ENCODE assay signal across 13 cellular contexts in genomic region chr7:149716932-149717307, GRCh38. TPM values are rescaled to one million over a fixed set of nuclear protein-coding genes. Genes with fewer than 3 reads are reported as not detected.
DNase-seq lines count a peak whose midpoint lies in the region; ATAC-seq, FAIRE-seq and TF ChIP-seq lines count a peak whose summit lies in the region.
"Had no signal": no experiment of that assay in that cellular context is flagged by ENCODE, and none has a peak within 500 bp of the region (broad histone marks: within the 10 kb centered on the region; RNA-seq: fewer than 3 reads in every experiment).

No MANE protein-coding gene starts in this region.

- H2AFZ ChIP-seq in H9 (ENCODE audit: low read length) (no peak overlapping the region), endothelial cell of umbilical vein (ENCODE audit: low read depth, low read length) (no peak overlapping the region), neural progenitor cell (replicated peaks) (no peak overlapping the region)

- H3K4ac ChIP-seq in H9 (ENCODE audit: low read depth, low read length): no peak overlapping the region

- FAIRE-seq in endothelial cell of umbilical vein (lab: Jason Lieb, UNC): no peak

- no peak overlapping the region for H3K27ac ChIP-seq in CD4-positive, alpha-beta T cell (ENCODE audit: low read depth, low read length)
- no peak overlapping the region for H3K27ac ChIP-seq in H9 (ENCODE audit: insufficient read length, low read depth, low read length)
- H3K27ac ChIP-seq in endothelial cell of umbilical vein (ENCODE audit: insufficient read depth, low read depth, low read length): no peak overlapping the region
- no peak overlapping the region for H3K27ac ChIP-seq in neural progenitor cell

- TF ChIP-seq POLR2A in endothelial cell of umbilical vein (IDR thresholded peaks at IDR 0.05; ENCODE audit: low read depth, low read length): no peak

- no peak overlapping the region for H4K91ac ChIP-seq in H9 (ENCODE audit: insufficient read length, low read depth, low read length)

- dilution Hi-C loops in endothelial cell of umbilical vein (cut with MboI; ENCODE audit: extremely low pct_ligation_motif_present, low sequenced_read_pairs): no loop called here

- H3T11ph ChIP-seq in H9 (ENCODE audit: low read length): no peak overlapping the region

- no peak for ATAC-seq in CD4-positive, alpha-beta T cell (ENCODE audit: poor library complexity)
- ATAC-seq in HG03135 (IDR thresholded peaks at IDR 0.05; ENCODE audit: unreplicated experiment) (no peak), HG02970 (IDR thresholded peaks at IDR 0.05; ENCODE audit: low FRiP score, unreplicated experiment) (no peak), left colon (no peak)
- ATAC-seq: left lobe of liver had no signal

- H4K20me1 ChIP-seq in H9 (ENCODE audit: control insufficient read depth, insufficient read depth, insufficient read length): no peaks in the 10 kb centered on the region
- no peaks in the 10 kb centered on the region for H4K20me1 ChIP-seq in endothelial cell of umbilical vein (replicated peaks; ENCODE audit: control insufficient read depth, extremely low read depth, insufficient read depth, low read length)
- peaks cover 11% of the 10 kb centered on the region for H4K20me1 ChIP-seq in neural progenitor cell (ENCODE audit: low read depth)

- no peak for DNase-seq in CD4-positive, alpha-beta T cell
- DNase-seq in H9 (peak; percentile 17), endothelial cell of umbilical vein (ENCODE audit: low read depth, low spot score) (no peak), neural progenitor cell (ENCODE audit: low spot score) (no peak), left colon (no peak)
- no peak for DNase-seq in stimulated activated CD4-positive, alpha-beta T cell treated with anti-CD3 and anti-CD28 coated beads, Interleukin-4, amount 100 ng/mL, for 24 hours
- DNase-seq: activated CD4-positive, alpha-beta memory T cell treated with anti-CD3 and anti-CD28 coated beads for 36 hours; NCI-H1694; NCI-H446 treated with DMSO at 0.1 percent for 48 hours had no signal

- H3K56ac ChIP-seq in H9 (ENCODE audit: insufficient read length, low read depth, low read length): no peak overlapping the region

- peaks cover 30% of the 10 kb centered on the region for H3K36me3 Mint-ChIP-seq in CD4-positive, alpha-beta T cell (ENCODE audit: low read depth)
- peaks cover 4 to 31% (median 14%) of the 10 kb centered on the region in 3 experiments for H3K36me3 Mint-ChIP-seq in H9 (ENCODE audit: insufficient read depth in 1 of 3, low read depth in 3 of 3)
- H3K36me3 Mint-ChIP-seq in neural progenitor cell: peaks cover 6% of the 10 kb centered on the region

- no peak overlapping the region for H2BK20ac ChIP-seq in H9 (ENCODE audit: low read depth, low read length, poor library complexity, severe bottlenecking)

- H3K23me2 ChIP-seq in H9 (ENCODE audit: insufficient read length, low read depth, low read length, poor library complexity, severe bottlenecking): no peaks in the 10 kb centered on the region

- no peak overlapping the region for H3K9ac ChIP-seq in H9 (ENCODE audit: extremely low read depth, insufficient read length, low read length)
- H3K9ac ChIP-seq in endothelial cell of umbilical vein (replicated peaks; ENCODE audit: extremely low read depth, insufficient read depth, low read length): no peak overlapping the region
- H3K9ac ChIP-seq in neural progenitor cell: no peak overlapping the region

- no peaks in the 10 kb centered on the region for H3K27me3 ChIP-seq in CD4-positive, alpha-beta T cell (ENCODE audit: control insufficient read depth, insufficient read depth, low read length)
- no peaks in the 10 kb centered on the region for H3K27me3 ChIP-seq in H9 (ENCODE audit: insufficient read depth, low read length)
- no peaks in the 10 kb centered on the region for H3K27me3 ChIP-seq in endothelial cell of umbilical vein (ENCODE audit: control insufficient read depth in 2 of 2, insufficient read depth in 2 of 2, low read length in 2 of 2)
- H3K27me3 ChIP-seq in neural progenitor cell: peaks cover 10% of the 10 kb centered on the region
- H3K27me3 ChIP-seq: BLaER1 had no signal

- TSS peak; percentile 4 for BruUV-seq in endothelial cell of umbilical vein (replicated peaks; lab: Mats Ljungman, UMichigan)

- CTCF ChIA-PET in CD4-positive, alpha-beta T cell (lab: Charles Lee): no interaction called here
- CTCF ChIA-PET in endothelial cell of umbilical vein (lab: Charles Lee): interaction anchor here (0.6 to 3.4 kb wide), 5 partner anchors 13 to 54 kb away, joined by 3 to 27 read pairs (median 3); no protein-coding TSS in a partner anchor

- H3K79me2 ChIP-seq in H9 (ENCODE audit: insufficient read depth, low read length): no peaks in the 10 kb centered on the region
- H3K79me2 ChIP-seq in endothelial cell of umbilical vein (ENCODE audit: control insufficient read depth, insufficient read depth, low read length): no peaks in the 10 kb centered on the region
- H3K79me2 ChIP-seq in neural progenitor cell (ENCODE audit: low read depth): peaks cover 17% of the 10 kb centered on the region

- no peak overlapping the region for H2BK12ac ChIP-seq in H9 (ENCODE audit: insufficient read length, low read depth, low read length)

- no peak overlapping the region for H3K23ac ChIP-seq in H9 (ENCODE audit: insufficient read length, low read depth, low read length)

- H3K18ac ChIP-seq in H9 (ENCODE audit: insufficient read length, low read depth, low read length): no peak overlapping the region

- H3K4me1 Mint-ChIP-seq in CD4-positive, alpha-beta T cell (ENCODE audit: low read depth): peaks cover 21% of the 10 kb centered on the region
- H3K4me1 Mint-ChIP-seq in H9 (peaks cover 12 to 15% of the 10 kb centered on the region in 2 experiments), neural progenitor cell (peaks cover 17% of the 10 kb centered on the region)

- no peak overlapping the region for H2BK120ac ChIP-seq in H9 (ENCODE audit: low read depth, low read length, poor library complexity, severe bottlenecking)

- H2BK5ac ChIP-seq in H9 (ENCODE audit: insufficient read length, low read length): no peak overlapping the region

- no peak overlapping the region for H3K14ac ChIP-seq in H9 (ENCODE audit: insufficient read depth, low read length)

- intact Hi-C loops in CD4-positive, alpha-beta T cell (cut with DNase I, micrococcal nuclease): loop anchor here (5.0 to 10.0 kb wide), 9 partner anchors 55 to 1510 kb away; partner anchors contain the start of genes ABCF2 (in 1 of the 2), ATP6V0E2 (in 1 of the 2), CDK5 (in 1 of the 2) and REPIN1 (in 1 of the 2)
- intact Hi-C loops in endothelial cell of umbilical vein (cut with micrococcal nuclease): loop anchor here (5.0 kb wide), 1 partner anchor 455 kb away; the partner anchor contains the start of gene ZNF783
- intact Hi-C loops in left colon (cut with DNase I, micrococcal nuclease): no loop called here

- no peak for TF ChIP-seq CTCF in CD4-positive, alpha-beta T cell (IDR thresholded peaks at IDR 0.05)
- TF ChIP-seq CTCF in H9 (conservative IDR thresholded peaks at IDR 0.05) (no peak), endothelial cell of umbilical vein (IDR thresholded peaks at IDR 0.05; ENCODE audit: extremely low read depth in 1 of 2, insufficient read depth in 1 of 2, low read depth in 1 of 2, low read length in 2 of 2) (no peak), neural progenitor cell (IDR thresholded peaks at IDR 0.05) (no peak)

- peaks cover 3% of the 10 kb centered on the region for H3K79me1 ChIP-seq in H9 (ENCODE audit: insufficient read depth, low read depth, low read length, poor library complexity, severe bottlenecking)

- POLR2A ChIA-PET in CD4-positive, alpha-beta T cell (lab: Charles Lee): no interaction called here
- POLR2A ChIA-PET in endothelial cell of umbilical vein (lab: Charles Lee): no interaction called here

- no peak overlapping the region for H2BK15ac ChIP-seq in H9 (ENCODE audit: low read depth, low read length)

- H2AK5ac ChIP-seq in H9 (ENCODE audit: insufficient read length, low read length): no peak overlapping the region

- H3F3A ChIP-seq in neural progenitor cell (ENCODE audit: low read depth): no peaks in the 10 kb centered on the region

- no peak overlapping the region for H3K4me3 ChIP-seq in endothelial cell of umbilical vein (replicated peaks in 1 of 3; ENCODE audit: insufficient read depth in 1 of 3, low read depth in 1 of 3, low read length in 3 of 3)
- H3K4me3 ChIP-seq in neural progenitor cell: no peak overlapping the region
- H3K4me3 ChIP-seq: BLaER1 had no signal

- peaks cover 3% of the 10 kb centered on the region; the same call in 1 of the 2 replicates for H3K4me1 ChIP-seq in H9 (ENCODE audit: insufficient read depth, low read length)
- H3K4me1 ChIP-seq in endothelial cell of umbilical vein (ENCODE audit: control insufficient read depth, extremely low read depth, insufficient read depth, low read length): peaks cover 11% of the 10 kb centered on the region
- H3K4me1 ChIP-seq in neural progenitor cell: peaks cover 8% of the 10 kb centered on the region

- no peaks in the 10 kb centered on the region for H3K9me1 ChIP-seq in endothelial cell of umbilical vein (replicated peaks; ENCODE audit: control insufficient read depth, extremely low read depth, insufficient read depth, low read length)

- H3K9me3 ChIP-seq in CD4-positive, alpha-beta T cell (ENCODE audit: control insufficient read depth, low read length): peaks cover under 1% of the 10 kb centered on the region
- H3K9me3 ChIP-seq in H9 (ENCODE audit: control insufficient read depth, low read depth, low read length) (no peaks in the 10 kb centered on the region), endothelial cell of umbilical vein (replicated peaks; ENCODE audit: control insufficient read depth, insufficient read depth, low read length) (no peaks in the 10 kb centered on the region), neural progenitor cell (ENCODE audit: low read depth) (peaks cover under 1% of the 10 kb centered on the region)

- no CpG with 5 or more reads among the region's 4 CpGs for WGBS in H9 (ENCODE audit: extremely low coverage, insufficient read length, low lambda C conversion rate)

- H3K4me2 ChIP-seq in H9 (ENCODE audit: insufficient read depth, insufficient read length, low read length) (no peak overlapping the region), endothelial cell of umbilical vein (ENCODE audit: insufficient read depth, low read length) (no peak overlapping the region), neural progenitor cell (no peak overlapping the region)

- peak overlapping the region; percentile 68 for H3K4me3 Mint-ChIP-seq in CD4-positive, alpha-beta T cell
- peak overlapping the region in 1 of 2 experiments; percentile 91; a peak in 1 of 5 replicates for H3K4me3 Mint-ChIP-seq in H9
- H3K4me3 Mint-ChIP-seq in neural progenitor cell: peak overlapping the region; percentile 93
- H3K4me3 Mint-ChIP-seq: activated CD4-positive, alpha-beta memory T cell treated with anti-CD3 and anti-CD28 coated beads for 36 hours had no signal

- H3K27me3 Mint-ChIP-seq in CD4-positive, alpha-beta T cell: no peaks in the 10 kb centered on the region
- H3K27me3 Mint-ChIP-seq in H9 (ENCODE audit: low read depth) (peaks cover 11% of the 10 kb centered on the region), neural progenitor cell (ENCODE audit: insufficient read depth, low read depth) (peaks cover 16% of the 10 kb centered on the region)
- H3K27me3 Mint-ChIP-seq: activated CD4-positive, alpha-beta memory T cell treated with anti-CD3 and anti-CD28 coated beads for 36 hours had no signal

- H4K8ac ChIP-seq in H9 (replicated peaks; ENCODE audit: insufficient read length, low read depth, low read length): no peak overlapping the region

- H4K5ac ChIP-seq in H9 (ENCODE audit: insufficient read length, low read depth, low read length): no peak overlapping the region

- H3K9me3 Mint-ChIP-seq in CD4-positive, alpha-beta T cell: peaks cover under 1% of the 10 kb centered on the region
- peaks cover 1 to 2% of the 10 kb centered on the region in 2 experiments; a peak in 4 of 5 replicates for H3K9me3 Mint-ChIP-seq in H9
- H3K9me3 Mint-ChIP-seq in neural progenitor cell: peaks cover 11% of the 10 kb centered on the region

- peak overlapping the region; percentile 79 for H3K27ac Mint-ChIP-seq in CD4-positive, alpha-beta T cell
- H3K27ac Mint-ChIP-seq in H9: no peak overlapping the region
- no peak overlapping the region for H3K27ac Mint-ChIP-seq in neural progenitor cell
- H3K27ac Mint-ChIP-seq: activated CD4-positive, alpha-beta memory T cell treated with anti-CD3 and anti-CD28 coated beads for 36 hours had no signal

- H3K36me3 ChIP-seq in endothelial cell of umbilical vein (ENCODE audit: control insufficient read depth in 2 of 2, extremely low read depth in 1 of 2, insufficient read depth in 2 of 2, low read length in 2 of 2): peaks cover 0 to 5% of the 10 kb centered on the region in 2 experiments
- H3K36me3 ChIP-seq in neural progenitor cell: peaks cover 2% of the 10 kb centered on the region

RNA-seq across cellular contexts. Expression of gene ZNF467, which starts 56.5 kb away (rescaled TPM):
- total RNA-seq in CD4-positive, alpha-beta T cell: 1 to 10 TPM; 4.1 to 4.3 TPM
- total RNA-seq in H9 (2021) (0.31 and 0.35 TPM in 2 replicates), endothelial cell of umbilical vein (6.5 and 8.9 TPM in 2 replicates), neural progenitor cell (ENCODE audit: low replicate concordance) (0.17 and 1.7 TPM in 2 replicates), left colon (1 to 10 TPM; 1.5 to 6.0 TPM)
- polyA plus RNA-seq in endothelial cell of umbilical vein: 4.2 and 4.7 TPM in 2 replicates
- polyA plus RNA-seq in endothelial cell of umbilical vein (2011; cell fraction: cytosol; rRNA removed): 3.2 and 4.0 TPM in 2 replicates
- polyA plus RNA-seq in endothelial cell of umbilical vein (2011; cell fraction: nucleus; rRNA removed): 8.3 and 9.4 TPM in 2 replicates
- polyA plus RNA-seq in endothelial cell of umbilical vein (2012): 1.5 and 4.6 TPM in 2 replicates
- 1.4 and 1.5 TPM in 2 replicates for polyA minus RNA-seq in endothelial cell of umbilical vein
- not detected for polyA minus RNA-seq in endothelial cell of umbilical vein (2011; cell fraction: cytosol; rRNA and poly(A)+ RNA removed)
- polyA minus RNA-seq in endothelial cell of umbilical vein (2011; cell fraction: nucleus; rRNA and poly(A)+ RNA removed): 0.82 and 2.0 TPM in 2 replicates

Comparison
In these comparisons a context has a peak if more than half of its experiments do, and no peak if none do; other contexts are left out.
1. intact Hi-C loops: an anchor here in CD4-positive, alpha-beta T cell (5.0 to 10.0 kb wide) and endothelial cell of umbilical vein (5.0 kb wide); none called in left colon.